29 cellular contexts compared by ENCODE assay signal in genomic region chr20:43520074-43520473, GRCh38.
"Had no signal": no experiment of that assay in that cellular context is flagged by ENCODE, and none has a peak within 500 bp of the region (broad histone marks: within the 10 kb centered on the region; RNA-seq: fewer than 3 reads in every experiment).

No MANE protein-coding gene starts in this region.

- H3K27ac ChIP-seq: stomach, suprapubic skin, testis, thoracic aorta, thyroid gland, tibial artery, tibial nerve, transverse colon, upper lobe of left lung, upper lobe of right lung, uterus, vagina had no signal

- H3K27me3 Mint-ChIP-seq: stimulated activated memory B cell treated with anti-CD40 and anti-IgM and Interleukin-4, amounts not matched to agents 10 μg/mL and 1 μg/mL and 100 μg/mL, for 72 hours; stimulated activated naive B cell treated with anti-CD40 and anti-IgM and Interleukin-4, amounts not matched to agents 10 μg/mL and 1 μg/mL and 100 μg/mL, for 72 hours; stimulated activated naive CD8-positive, alpha-beta T cell treated with anti-CD3 and anti-CD28 coated beads, Interleukin-15, amount 100 ng/mL, for 72 hours; stimulated activated naive CD8-positive, alpha-beta T cell treated with anti-CD3 and anti-CD28 coated beads, Interleukin-15, Interleukin-2, amounts not matched to agents 100 ng/mL and 50 ng/mL, for 24 hours; type B pancreatic cell had no signal

- H3K9me3 Mint-ChIP-seq: stimulated activated effector memory CD8-positive, alpha-beta T cell treated with anti-CD3 and anti-CD28 coated beads, Interleukin-12 subunit alpha, Interleukin-12 subunit beta, amount 100 ng/mL, for 72 hours; type B pancreatic cell had no signal

- H3K27ac Mint-ChIP-seq: stimulated activated effector memory CD8-positive, alpha-beta T cell treated with anti-CD3 and anti-CD28 coated beads, Interleukin-12 subunit alpha, Interleukin-12 subunit beta, amount 100 ng/mL, for 72 hours; stimulated activated memory B cell treated with anti-CD40 and anti-IgM and Interleukin-4, amounts not matched to agents 10 μg/mL and 1 μg/mL and 100 μg/mL, for 72 hours; stimulated activated naive B cell treated with anti-CD40 and anti-IgM and Interleukin-4, amounts not matched to agents 10 μg/mL and 1 μg/mL and 100 μg/mL, for 72 hours; stimulated activated naive CD8-positive, alpha-beta T cell treated with anti-CD3 and anti-CD28 coated beads, Interleukin-15, amount 100 ng/mL, for 72 hours; stimulated activated naive CD8-positive, alpha-beta T cell treated with anti-CD3 and anti-CD28 coated beads, Interleukin-15, Interleukin-2, amounts not matched to agents 100 ng/mL and 50 ng/mL, for 24 hours; type B pancreatic cell had no signal

- H3K36me3 Mint-ChIP-seq: stimulated activated effector memory CD8-positive, alpha-beta T cell treated with anti-CD3 and anti-CD28 coated beads, Interleukin-12 subunit alpha, Interleukin-12 subunit beta, amount 100 ng/mL, for 72 hours had no signal

- DNase-seq: stimulated activated CD4-positive, alpha-beta T cell treated with anti-CD3 and anti-CD28 coated beads, Interleukin-2, amount 100 ng/mL, for 48 hours; stimulated activated CD4-positive, alpha-beta T cell treated with anti-CD3 and anti-CD28 coated beads, Interleukin-4, amount 100 ng/mL, for 1 hour; stimulated activated CD4-positive, alpha-beta T cell treated with anti-CD3 and anti-CD28 coated beads, Interleukin-4, amount 100 ng/mL, for 24 hours; stimulated activated CD4-positive, alpha-beta T cell treated with anti-CD3 and anti-CD28 coated beads, Interleukin-4, amount 100 ng/mL, for 4 hours; stimulated activated CD8-positive, alpha-beta memory T cell treated with anti-CD3 and anti-CD28 coated beads, Interleukin-4, amount 100 ng/mL, for 48 hours; stimulated activated naive B cell treated with anti-CD40 and anti-IgM and Interleukin-4, amounts not matched to agents 10 μg/mL and 1 μg/mL and 100 μg/mL, for 72 hours; stimulated activated naive CD4-positive, alpha-beta T cell; stimulated activated naive CD4-positive, alpha-beta T cell treated with Interleukin-2 at 50 U/mL for 16 hours; stimulated activated naive CD8-positive, alpha-beta T cell treated with anti-CD3 and anti-CD28 coated beads, Interleukin-15, amount 100 ng/mL, for 72 hours; stimulated activated naive CD8-positive, alpha-beta T cell treated with anti-CD3 and anti-CD28 coated beads, Interleukin-15, Interleukin-2, amounts not matched to agents 100 U/mL and 50 U/mL, for 24 hours; stomach; substantia nigra; testis; thyroid gland; tibial artery; transverse colon; trophoblast cell; upper lobe of left lung; upper lobe of right lung; uterus had no signal

- H3K4me3 Mint-ChIP-seq: stimulated activated effector memory CD8-positive, alpha-beta T cell treated with anti-CD3 and anti-CD28 coated beads, Interleukin-12 subunit alpha, Interleukin-12 subunit beta, amount 100 ng/mL, for 72 hours; stimulated activated memory B cell treated with anti-CD40 and anti-IgM and Interleukin-4, amounts not matched to agents 10 μg/mL and 1 μg/mL and 100 μg/mL, for 72 hours; stimulated activated naive B cell treated with anti-CD40 and anti-IgM and Interleukin-4, amounts not matched to agents 10 μg/mL and 1 μg/mL and 100 μg/mL, for 72 hours; stimulated activated naive CD8-positive, alpha-beta T cell treated with anti-CD3 and anti-CD28 coated beads, Interleukin-15, amount 100 ng/mL, for 72 hours; stimulated activated naive CD8-positive, alpha-beta T cell treated with anti-CD3 and anti-CD28 coated beads, Interleukin-15, Interleukin-2, amounts not matched to agents 100 ng/mL and 50 ng/mL, for 24 hours; type B pancreatic cell had no signal

- H3K4me3 ChIP-seq: stomach, suprapubic skin, testis, thoracic aorta, thyroid gland, tibial artery, tibial nerve, transverse colon, upper lobe of left lung, upper lobe of right lung, uterus, vagina had no signal

- H3K27me3 ChIP-seq: stomach, suprapubic skin, testis, thyroid gland, tibial artery, tibial nerve, transverse colon, upper lobe of left lung, upper lobe of right lung, uterus, vagina had no signal

- H3K36me3 ChIP-seq: suprapubic skin, thoracic aorta, thyroid gland, transverse colon, upper lobe of left lung, upper lobe of right lung, uterus, vagina had no signal

- H3K9me3 ChIP-seq: stomach, suprapubic skin, testis, thoracic aorta, thyroid gland, transverse colon, upper lobe of left lung, upper lobe of right lung, uterus, vagina had no signal

- H3K4me1 ChIP-seq: thyroid gland, upper lobe of right lung, uterus had no signal

- FAIRE-seq: urothelium cell line had no signal

- ATAC-seq: stimulated activated effector memory CD8-positive, alpha-beta T cell treated with anti-CD3 and anti-CD28 coated beads, Interleukin-12 subunit alpha, Interleukin-12 subunit beta, amount 100 ng/mL, for 72 hours; stimulated activated memory B cell treated with anti-CD40 and anti-IgM and Interleukin-4, amounts not matched to agents 10 μg/mL and 1 μg/mL and 100 μg/mL, for 72 hours; stimulated activated naive B cell treated with anti-CD40 and anti-IgM and Interleukin-4, amounts not matched to agents 10 μg/mL and 1 μg/mL and 100 μg/mL, for 72 hours; stimulated activated naive CD8-positive, alpha-beta T cell treated with anti-CD3 and anti-CD28 coated beads, Interleukin-15, amount 100 ng/mL, for 72 hours; stimulated activated naive CD8-positive, alpha-beta T cell treated with anti-CD3 and anti-CD28 coated beads, Interleukin-15, Interleukin-2, amounts not matched to agents 100 U/mL and 50 U/mL, for 24 hours; upper lobe of right lung had no signal
